8 cellular contexts compared by ENCODE assay signal in genomic region chr16:21819617-21820016, GRCh38. TPM values are rescaled to one million over a fixed set of nuclear protein-coding genes. Genes with fewer than 3 reads are reported as not detected.
DNase-seq lines count a peak whose midpoint lies in the region; ATAC-seq and TF ChIP-seq lines count a peak whose summit lies in the region.
"Not testable (repeated sequence)": the region's sequence is repeated elsewhere in the genome, so short reads cannot be mapped to it uniquely, and the experiment has no call there.

No MANE protein-coding gene starts in this region.

- peak overlapping the region; percentile 88 for H3K4me2 ChIP-seq in OCI-LY7 (ENCODE audit: low read length)

- not testable (repeated sequence) for H3K27me3 Mint-ChIP-seq in activated T-cell treated with anti-CD3 and anti-CD28 coated beads, Interleukin-2, amount 50 U/mL, for 4 hours (ENCODE audit: low read depth)

- TSS peak; percentile 80 for BruUV-seq in OCI-LY7 (replicated peaks; lab: Mats Ljungman, UMichigan)

- CTCF ChIA-PET in OCI-LY7 (lab: Charles Lee; ENCODE audit: unreplicated experiment), result interaction anchor here (0.6 kb wide), 1 partner anchor 1992 kb away, joined by 4 read pairs; no protein-coding TSS in a partner anchor

- H3K9ac ChIP-seq in colonic mucosa (ENCODE audit: low read depth in 2 of 2, low read length in 2 of 2) (peak overlapping the region in 1 of 2 donors; percentile 72), mucosa of stomach (ENCODE audit: low read length) (peak overlapping the region; percentile 70)

- not testable (repeated sequence) for DNase-seq in GM12864 (ENCODE audit: low read depth); OCI-LY7 (ENCODE audit: low spot score); activated T-cell treated with anti-CD3 and anti-CD28 coated beads, Interleukin-2, amount 50 U/mL, for 4 hours; colonic mucosa; cardiac muscle cell (ENCODE audit: low read depth in 1 of 2, low spot score in 1 of 2); skeletal muscle cell (ENCODE audit: low read depth); vagina (ENCODE audit: extremely low spot score in 2 of 2)

- POLR2A ChIA-PET in OCI-LY7 (lab: Charles Lee), result interaction anchor here (0.6 kb wide), 1 partner anchor 1327 kb away, joined by 4 read pairs; no protein-coding TSS in a partner anchor

- H4K20me1 ChIP-seq in OCI-LY7 (ENCODE audit: insufficient read depth, low read length), result not testable (repeated sequence)

- intact Hi-C loops in OCI-LY7 (cut with micrococcal nuclease; ENCODE audit: unreplicated experiment); colonic mucosa (cut with DNase I); vagina (cut with DNase I): not testable (repeated sequence)

- not testable (repeated sequence) for H3K27ac ChIP-seq in OCI-LY7 (ENCODE audit: low read depth, low read length, poor library complexity, severe bottlenecking); cardiac muscle cell
- H3K27ac ChIP-seq in colonic mucosa (peak overlapping the region; percentile 85), vagina (peak overlapping the region; percentile 73)

- TF ChIP-seq CTCF in GM12864 (IDR thresholded peaks at IDR 0.05; ENCODE audit: low read depth, low read length, missing control alignments); OCI-LY7 (conservative IDR thresholded peaks at IDR 0.05; ENCODE audit: low read length); colonic mucosa (IDR thresholded peaks at IDR 0.05); cardiac muscle cell (IDR thresholded peaks at IDR 0.05; ENCODE audit: low read depth, low read length); vagina (IDR thresholded peaks at IDR 0.05): not testable (repeated sequence)

- H3K9me3 Mint-ChIP-seq in activated T-cell treated with anti-CD3 and anti-CD28 coated beads, Interleukin-2, amount 50 U/mL, for 4 hours, result not testable (repeated sequence)

- H3K36me3 ChIP-seq in OCI-LY7 (ENCODE audit: insufficient read depth, low read length); colonic mucosa; cardiac muscle cell; mucosa of stomach (ENCODE audit: control insufficient read depth, insufficient read depth, low read length); vagina: not testable (repeated sequence)

- H3K79me2 ChIP-seq in OCI-LY7 (ENCODE audit: insufficient read depth, low read depth, low read length), result peaks cover 11% of the 10 kb centered on the region; the same call in 1 of the 2 replicates

- TF ChIP-seq POLR2A in vagina (IDR thresholded peaks at IDR 0.05), result not testable (repeated sequence)

- H3K9me3 ChIP-seq in OCI-LY7 (ENCODE audit: low read length); colonic mucosa; cardiac muscle cell (ENCODE audit: low read depth); mucosa of stomach (ENCODE audit: control insufficient read depth, low read length); vagina: not testable (repeated sequence)

- H3K4me1 Mint-ChIP-seq in activated T-cell treated with anti-CD3 and anti-CD28 coated beads, Interleukin-2, amount 50 U/mL, for 4 hours (ENCODE audit: low read depth), result peaks cover 21% of the 10 kb centered on the region

- peak overlapping the region; percentile 100; the same call in 1 of the 2 replicates for H2AFZ ChIP-seq in OCI-LY7 (ENCODE audit: low read length)

- peak overlapping the region; percentile 91 for H3K4me3 Mint-ChIP-seq in activated T-cell treated with anti-CD3 and anti-CD28 coated beads, Interleukin-2, amount 50 U/mL, for 4 hours

- H3K9me2 ChIP-seq in OCI-LY7 (ENCODE audit: insufficient read depth, low read length), result not testable (repeated sequence)

- H3K4me3 ChIP-seq in GM12864 (ENCODE audit: low read depth, low read length), result peak overlapping the region; percentile 66
- peak overlapping the region; percentile 72 for H3K4me3 ChIP-seq in OCI-LY7 (ENCODE audit: low read depth, low read length, poor library complexity, severe bottlenecking)
- H3K4me3 ChIP-seq in colonic mucosa, result peak overlapping the region; percentile 41
- peak overlapping the region; percentile 79 for H3K4me3 ChIP-seq in cardiac muscle cell
- peak overlapping the region; percentile 3 for H3K4me3 ChIP-seq in mucosa of stomach (ENCODE audit: low read length)
- H3K4me3 ChIP-seq in skeletal muscle cell (ENCODE audit: low read depth, low read length), result peak overlapping the region; percentile 51
- H3K4me3 ChIP-seq in vagina, result peak overlapping the region; percentile 49 to 63

- H3K27me3 ChIP-seq in colonic mucosa; cardiac muscle cell; mucosa of stomach (ENCODE audit: control insufficient read depth, insufficient read depth, low read length); vagina: not testable (repeated sequence)

- not testable (repeated sequence) for ATAC-seq in activated T-cell treated with anti-CD3 and anti-CD28 coated beads, Interleukin-2, amount 50 U/mL, for 4 hours

- H3K4me1 ChIP-seq in OCI-LY7 (ENCODE audit: insufficient read depth, low read length, poor library complexity, severe bottlenecking); colonic mucosa; cardiac muscle cell (ENCODE audit: low read depth); mucosa of stomach (ENCODE audit: control insufficient read depth, insufficient read depth, low read length): not testable (repeated sequence)
- H3K4me1 ChIP-seq in vagina, result peaks cover 10% of the 10 kb centered on the region

- not testable (repeated sequence) for H3K36me3 Mint-ChIP-seq in activated T-cell treated with anti-CD3 and anti-CD28 coated beads, Interleukin-2, amount 50 U/mL, for 4 hours (ENCODE audit: insufficient read depth)

RNA-seq across cellular contexts. Expression of gene NPIPB4, which starts 37.9 kb away (rescaled TPM):
- total RNA-seq in OCI-LY7 (2014; rRNA removed; shearing (Covaris generic)), result 71.9 and 91.7 TPM in 2 replicates
- total RNA-seq in OCI-LY7 (2022), result 435 and 436 TPM in 2 replicates
- total RNA-seq in activated T-cell treated with anti-CD3 and anti-CD28 coated beads, Interleukin-2, amount 50 U/mL, for 4 hours, result 10 to 100 TPM; 72.4 to 88.3 (median 84.4) TPM
- 100 to 1,000 TPM in 1 of 2 donors, 10 to 100 TPM in 1; 45.7 to 109 TPM for total RNA-seq in colonic mucosa
- 5.2 and 6.5 TPM in 2 replicates for total RNA-seq in cardiac muscle cell
- polyA plus RNA-seq in cardiac muscle cell, result 21.0 and 31.1 TPM in 2 replicates
- 63.3 TPM for total RNA-seq in vagina

Comparison
In these comparisons a context has a peak if more than half of its experiments do, and no peak if none do; other contexts are left out.
1. H3K4me3 ChIP-seq: peak in every context shown above with its lines; median percentile 79 in cardiac muscle cell; 72 in OCI-LY7; 66 in GM12864; 56 in vagina; 51 in skeletal muscle cell; 41 in colonic mucosa; 3 in mucosa of stomach.